Comparison of ENCODE assay signal across 14 cellular contexts in the genomic region with DNA sequence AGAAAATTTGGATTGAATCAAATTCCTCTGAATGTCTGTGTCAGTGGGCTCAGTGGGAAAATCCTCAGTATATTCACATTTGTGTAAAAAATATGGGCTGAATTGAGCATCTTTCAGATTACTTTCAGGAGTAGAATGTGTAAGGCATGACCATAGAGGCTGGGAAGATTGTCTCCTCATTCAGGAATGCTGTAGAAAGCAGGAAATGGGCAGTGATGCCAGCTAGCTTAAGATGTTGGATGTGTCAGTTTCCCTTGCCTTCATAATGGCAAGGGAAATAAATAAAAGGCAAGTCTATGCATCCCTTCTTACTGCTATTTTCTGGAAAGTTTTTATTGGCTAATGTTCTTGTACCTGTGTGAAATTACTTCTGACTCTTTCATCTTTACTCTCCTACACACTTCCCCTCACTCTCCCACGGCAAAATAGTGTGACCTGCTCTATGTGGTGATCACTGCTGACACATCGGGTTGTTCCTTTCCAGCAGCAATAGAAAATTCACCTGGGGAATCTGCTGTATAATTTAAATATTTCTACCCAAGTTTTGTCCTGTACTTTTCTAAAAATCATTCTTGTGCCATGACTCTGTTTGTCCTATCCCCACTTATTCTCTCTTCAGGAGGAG.
DNase-seq lines count a peak whose midpoint lies in the region; ATAC-seq, FAIRE-seq and TF ChIP-seq lines count a peak whose summit lies in the region.
"Had no signal": no experiment of that assay in that cellular context is flagged by ENCODE, and none has a peak within 500 bp of the region (broad histone marks: within the 10 kb centered on the region; RNA-seq: fewer than 3 reads in every experiment).

No MANE protein-coding gene starts in this region.

- DNase-seq in GM12892 (ENCODE audit: insufficient read length) (no peak), dermis blood vessel endothelial cell (peak; percentile 20), islet precursor cell (no peak), SKM-1 (lab: John Stamatoyannopoulos, UW; ENCODE audit: unreplicated experiment) (no peak), HAP-1 (ENCODE audit: low spot score in 2 of 2) (no peak), NCI-H2081 treated with DMSO at 0.1 percent for 48 hours (lab: John Stamatoyannopoulos, UW) (no peak)
- DNase-seq: activated CD8-positive, alpha-beta memory T cell treated with anti-CD3 and anti-CD28 coated beads, Interleukin-2, amount 50 U/mL, for 48 hours; AML-193; NCI-H1048 had no signal

- no peaks in the 10 kb centered on the region for H3K27me3 ChIP-seq in HAP-1 (ENCODE audit: low read depth)

- in situ Hi-C loops in HAP-1 (cut with MboI; ENCODE audit: low sequenced_read_pairs): no loop called here

- ATAC-seq in GM21447 (IDR thresholded peaks at IDR 0.05; ENCODE audit: unreplicated experiment): peak; percentile 78
- peak; percentile 56 for ATAC-seq in HG03045 (IDR thresholded peaks at IDR 0.05; ENCODE audit: unreplicated experiment)

- H3K9me3 ChIP-seq in HAP-1: no peaks in the 10 kb centered on the region; the same call in 1 of the 2 replicates

- TF ChIP-seq POLR2A in GM12892 (IDR thresholded peaks at IDR 0.05; ENCODE audit: low read depth, low read length): no peak

- no peak overlapping the region for H3K4me3 ChIP-seq in HAP-1

- H3K36me3 ChIP-seq in HAP-1 (replicated peaks): no peaks in the 10 kb centered on the region

- no peaks in the 10 kb centered on the region for H3K4me1 ChIP-seq in HAP-1

- FAIRE-seq in GM12892 (lab: Jason Lieb, UNC): peak; percentile 24
- FAIRE-seq: frontal cortex, H1, islet of Langerhans had no signal
